Comparison of ENCODE assay signal across 8 cellular contexts in the genomic region with DNA sequence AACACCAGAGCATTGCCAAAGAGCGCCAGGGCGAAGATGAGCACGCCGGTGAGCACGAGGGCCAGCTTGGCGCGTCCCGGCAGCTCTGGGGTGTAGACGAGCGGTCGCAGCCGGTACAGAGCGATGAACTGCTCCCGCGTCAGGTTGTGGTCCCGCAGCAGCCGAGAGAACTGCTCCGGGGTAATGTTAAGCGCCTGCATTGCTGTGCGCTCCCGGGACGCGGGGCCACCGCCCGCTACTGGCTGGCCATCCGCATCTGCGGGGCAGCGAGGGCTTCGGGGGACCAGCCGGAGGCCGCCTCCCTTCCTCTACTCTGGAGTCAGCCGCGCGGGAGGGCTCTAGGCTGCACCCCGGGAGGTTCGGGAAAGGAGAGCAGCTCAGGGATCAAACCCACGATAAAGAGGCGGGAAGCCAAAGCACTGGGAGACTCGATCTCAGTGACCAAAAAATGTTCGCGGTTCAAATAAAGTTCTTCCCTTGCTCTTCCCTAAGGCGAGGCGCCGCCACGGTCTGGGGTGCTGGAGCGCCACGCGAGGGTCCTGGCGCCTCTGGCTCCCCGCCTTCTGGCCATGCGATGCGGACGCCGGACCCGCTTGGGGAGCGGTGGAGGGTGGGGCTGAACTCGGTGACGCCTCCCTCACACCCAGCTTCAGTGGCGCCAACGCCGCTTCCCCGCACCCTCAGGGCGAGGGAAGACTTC. TPM values are rescaled to one million over a fixed set of nuclear protein-coding genes. Genes with fewer than 3 reads are reported as not detected.
DNase-seq lines count a peak whose midpoint lies in the region; ATAC-seq, FAIRE-seq and TF ChIP-seq lines count a peak whose summit lies in the region.

A gene (minus strand): TSS at position 571 of the 700 bp plus-strand sequence. CDS start 371 bp downstream, at position 200.

- ATAC-seq in HG03457 (IDR thresholded peaks at IDR 0.05; ENCODE audit: unreplicated experiment), result no peak

- no peak within 1 kb of the TSS for H3K27ac Mint-ChIP-seq in mesothelial cell of epicardium

- FAIRE-seq in small intestine (lab: Jason Lieb, UNC), result no peak

- no peaks in the 10 kb centered on the region for H3K36me3 Mint-ChIP-seq in mesothelial cell of epicardium

- TF ChIP-seq CTCF in dorsolateral prefrontal cortex (IDR thresholded peaks at IDR 0.05 in 54 of 56, conservative IDR thresholded peaks at IDR 0.05 in 2 of 56; ENCODE audit: low read depth in 1 of 56, partially characterized antibody in 56 of 56) (no peak), mesothelial cell of epicardium (IDR thresholded peaks at IDR 0.05; ENCODE audit: unreplicated experiment) (no peak)

- peak within 1 kb of the TSS; percentile 77 for H3K4me3 ChIP-seq in ACC112 (ENCODE audit: low read depth, low read length)
- H3K4me3 ChIP-seq in dorsolateral prefrontal cortex, result peak within 1 kb of the TSS in 56 of 59 donors; percentile 5 to 68 (median 44)
- peak within 1 kb of the TSS in 1 of 2 donors; percentile 9 for H3K4me3 ChIP-seq in small intestine (ENCODE audit: low read depth in 1 of 2, low read length in 2 of 2)

- DNase-seq in NCI-H1930 (lab: John Stamatoyannopoulos, UW) (peak; percentile 42 to 44), dorsolateral prefrontal cortex (peak in 2 of 10 donors; percentile 42 to 43), mesothelial cell of epicardium (ENCODE audit: low spot score in 2 of 2, unreplicated experiment in 2 of 2) (peak in 1 of 2 experiments; percentile 55), small intestine (no peak), GF-D8 (lab: John Stamatoyannopoulos, UW) (no peak), AG08395 (ENCODE audit: low spot score) (no peak)

- H3K36me3 ChIP-seq in ACC112 (ENCODE audit: insufficient read depth, low read length), result no peaks in the 10 kb centered on the region
- H3K36me3 ChIP-seq in small intestine (ENCODE audit: control insufficient read depth in 2 of 2, insufficient read depth in 2 of 2, low read length in 2 of 2), result no peaks in the 10 kb centered on the region

- H2AFZ ChIP-seq in ACC112 (ENCODE audit: low read length, unreplicated experiment), result peak within 1 kb of the TSS; percentile 85

- H3K27me3 ChIP-seq in ACC112 (ENCODE audit: insufficient read depth, low read length) (peaks cover 59% of the 10 kb centered on the region), dorsolateral prefrontal cortex (peaks cover 0 to 83% (median 51%) of the 10 kb centered on the region in 45 donors), small intestine (ENCODE audit: control insufficient read depth in 2 of 2, insufficient read depth in 2 of 2, low read length in 2 of 2) (peaks cover 2 to 14% of the 10 kb centered on the region in 2 donors)

- H3K4me1 Mint-ChIP-seq in mesothelial cell of epicardium, result peaks cover 10% of the 10 kb centered on the region

- H3K27ac ChIP-seq in ACC112 (ENCODE audit: low read depth, low read length) (no peak within 1 kb of the TSS), dorsolateral prefrontal cortex (no peak within 1 kb of the TSS), small intestine (ENCODE audit: low read depth in 1 of 2, low read length in 1 of 2) (no peak within 1 kb of the TSS)

- no peaks in the 10 kb centered on the region for H3K9me3 ChIP-seq in small intestine (ENCODE audit: control insufficient read depth, low read depth)

- H3K4me3 Mint-ChIP-seq in mesothelial cell of epicardium, result peak within 1 kb of the TSS; percentile 60

- intact Hi-C loops in dorsolateral prefrontal cortex (cut with DNase I), result no loop called here

- H3K27me3 Mint-ChIP-seq in mesothelial cell of epicardium (ENCODE audit: low read depth), result peaks cover 95% of the 10 kb centered on the region

- no peaks in the 10 kb centered on the region for H3K79me2 ChIP-seq in ACC112 (ENCODE audit: control insufficient read depth, insufficient read depth, low read length, unreplicated experiment)

- H3K4me1 ChIP-seq in ACC112 (ENCODE audit: control insufficient read depth, insufficient read depth, low read length, unreplicated experiment) (peaks cover 7% of the 10 kb centered on the region), small intestine (ENCODE audit: control insufficient read depth in 2 of 2, insufficient read depth in 1 of 2, low read depth in 1 of 2, low read length in 1 of 2) (peaks cover 0 to 5% of the 10 kb centered on the region in 2 donors)

- WGBS in small intestine, 3 donors, result 2 to 8% (median 6%) methylated on average over 61 to 63 of the region's 63 CpGs

- no peaks in the 10 kb centered on the region for H3K9me3 Mint-ChIP-seq in mesothelial cell of epicardium

RNA-seq across cellular contexts. Expression of the gene that starts here (rescaled TPM):
- total RNA-seq in dorsolateral prefrontal cortex (1 to 10 TPM in 88 of 120 experiments, under 1 TPM in 29, not detected in 3; 0.39 to 3.2 (median 1.5) TPM), mesothelial cell of epicardium (not detected in 3 replicates)
- under 1 TPM in 1 of 3 donors, not detected in 2; 0.03 TPM for polyA plus RNA-seq in small intestine

Comparison
In these comparisons a context has a peak if more than half of its experiments do, and no peak if none do; other contexts are left out.
1. DNase-seq: peak in NCI-H1930 (2 of 2); none in small intestine (single experiment), GF-D8 (single experiment) and AG08395 (single experiment).